ENCODE assay signal across 8 cellular contexts in the genomic region with DNA sequence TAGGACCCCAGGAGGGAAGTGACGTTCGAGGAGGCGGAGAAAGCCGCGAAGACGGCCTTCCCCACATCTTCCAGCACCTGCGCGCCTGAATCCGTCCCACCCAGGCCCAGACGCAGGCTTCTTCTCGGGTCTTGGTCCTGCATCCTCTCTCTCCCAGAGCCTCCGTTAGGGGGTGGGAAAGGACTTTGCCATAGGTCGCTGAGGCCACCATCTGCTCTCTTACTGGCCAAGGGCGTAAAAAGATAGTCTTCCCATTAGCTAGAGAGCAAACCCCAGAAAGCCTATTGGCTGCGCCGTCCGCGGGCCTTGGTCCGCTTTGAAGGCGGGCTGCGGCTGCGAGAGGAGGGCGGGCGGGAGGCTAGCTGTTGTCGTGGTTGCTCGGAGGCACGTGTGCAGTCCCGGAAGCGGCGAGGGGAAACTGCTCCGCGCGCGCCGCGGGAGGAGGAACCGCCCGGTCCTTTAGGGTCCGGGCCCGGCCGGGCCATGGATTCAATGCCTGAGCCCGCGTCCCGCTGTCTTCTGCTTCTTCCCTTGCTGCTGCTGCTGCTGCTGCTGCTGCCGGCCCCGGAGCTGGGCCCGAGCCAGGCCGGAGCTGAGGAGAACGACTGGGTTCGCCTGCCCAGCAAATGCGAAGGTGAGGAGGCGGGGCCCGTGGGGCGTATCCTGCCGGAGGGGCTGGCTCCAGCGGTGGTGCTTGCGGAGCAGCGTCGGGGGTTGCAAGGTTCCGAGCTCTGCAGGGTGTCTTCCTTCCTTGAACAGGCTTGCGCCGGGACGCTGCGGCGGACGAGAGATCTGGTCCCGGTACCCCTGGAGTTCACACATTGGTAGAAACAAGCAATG. TPM values are rescaled to one million over a fixed set of nuclear protein-coding genes. Genes with fewer than 3 reads are reported as not detected.
A peak's percentile ranks its signal among the peaks of the same experiment; 100 is the strongest.
DNase-seq lines count a peak whose midpoint lies in the region; ATAC-seq, FAIRE-seq and TF ChIP-seq lines count a peak whose summit lies in the region.

A gene (plus strand): TSS at position 393 of the 840 bp plus-strand sequence. CDS start 91 bp downstream, at position 484.

- H3F3A ChIP-seq in OCI-LY1 (ENCODE audit: insufficient read depth, low read length) = no peaks in the 10 kb centered on the region

- intact Hi-C loops in Calu3 (cut with micrococcal nuclease; ENCODE audit: unreplicated experiment) = no loop called here

- CTCF ChIA-PET in Calu3 (lab: Charles Lee) = interaction anchor here (0.5 to 1.7 kb wide), 20 partner anchors 14 to 1353 kb away, joined by 3 to 8 read pairs (median 4); a partner anchor contains a TSS

- FAIRE-seq in endometrium (lab: Jason Lieb, UNC) = peak; percentile 86

- peak; percentile 67 for ATAC-seq in GM21447 (IDR thresholded peaks at IDR 0.05; ENCODE audit: unreplicated experiment)

- peaks cover 9% of the 10 kb centered on the region for H3K79me2 ChIP-seq in OCI-LY1 (ENCODE audit: insufficient read depth, low read length)

- TF ChIP-seq CTCF in Calu3 (IDR thresholded peaks at IDR 0.05; ENCODE audit: unreplicated experiment) (no peak), OCI-LY1 (IDR thresholded peaks at IDR 0.05; ENCODE audit: low read length) (no peak), mesothelial cell of epicardium (IDR thresholded peaks at IDR 0.05; ENCODE audit: unreplicated experiment) (no peak)

- H3K9me2 ChIP-seq in OCI-LY1 (ENCODE audit: low read depth, low read length) = no peaks in the 10 kb centered on the region

- WGBS in HUES64 = 1% methylated on average over 67 of the region's 67 CpGs

- H3K27me3 ChIP-seq in HUES64 (ENCODE audit: insufficient read depth, low read length) (no peaks in the 10 kb centered on the region), OCI-LY1 (ENCODE audit: insufficient read depth, low read length) (no peaks in the 10 kb centered on the region)

- peak within 1 kb of the TSS; percentile 95 for H3K27ac ChIP-seq in HUES64 (ENCODE audit: low read depth, low read length)
- peak within 1 kb of the TSS; percentile 97 for H3K27ac ChIP-seq in OCI-LY1 (ENCODE audit: low read depth, low read length, poor library complexity, severe bottlenecking)

- H3K9ac ChIP-seq in HUES64 (ENCODE audit: low read depth, low read length) = peak within 1 kb of the TSS; percentile 81
- peak within 1 kb of the TSS; percentile 80 for H3K9ac ChIP-seq in OCI-LY1 (ENCODE audit: low read length)

- DNase-seq in Calu3 (peak; percentile 97), mesothelial cell of epicardium (ENCODE audit: low spot score in 2 of 2, unreplicated experiment in 2 of 2) (peak; percentile 80 to 88)
- peak; percentile 89 for DNase-seq in activated CD8-positive, alpha-beta memory T cell treated with anti-CD3 and anti-CD28 coated beads, Interleukin-2, amount 50 U/mL, for 4 hours
- DNase-seq in stimulated activated CD8-positive, alpha-beta memory T cell treated with anti-CD3 and anti-CD28 coated beads, Interleukin-15, amount 100 ng/mL, for 48 hours (ENCODE audit: low read depth in 2 of 2) = peak; percentile 93 to 94

- peaks cover 43% of the 10 kb centered on the region for H3K4me1 Mint-ChIP-seq in Calu3 (ENCODE audit: low read depth, unreplicated experiment)
- H3K4me1 Mint-ChIP-seq in mesothelial cell of epicardium = peaks cover 40% of the 10 kb centered on the region

- peak within 1 kb of the TSS; percentile 90 for H3K4me2 ChIP-seq in OCI-LY1 (ENCODE audit: low read length)

- peak within 1 kb of the TSS; percentile 90 for H3K27ac Mint-ChIP-seq in Calu3 (ENCODE audit: unreplicated experiment)
- peak within 1 kb of the TSS; percentile 98 for H3K27ac Mint-ChIP-seq in mesothelial cell of epicardium

- H2AFZ ChIP-seq in OCI-LY1 (ENCODE audit: low read length) = no peak within 1 kb of the TSS

- H3K9me3 Mint-ChIP-seq in Calu3 (ENCODE audit: low read depth, unreplicated experiment) = no peaks in the 10 kb centered on the region
- H3K9me3 Mint-ChIP-seq in mesothelial cell of epicardium = no peaks in the 10 kb centered on the region

- H3K4me1 ChIP-seq in HUES64 (ENCODE audit: insufficient read depth, low read length) (no peaks in the 10 kb centered on the region), OCI-LY1 (ENCODE audit: insufficient read depth, low read length, severe bottlenecking) (peaks cover 32% of the 10 kb centered on the region)

- no peaks in the 10 kb centered on the region; the same call in 1 of the 2 replicates for H4K20me1 ChIP-seq in OCI-LY1 (ENCODE audit: insufficient read depth, low read length)

- H3K4me3 Mint-ChIP-seq in Calu3 (ENCODE audit: low read depth, unreplicated experiment) = peak within 1 kb of the TSS; percentile 99
- H3K4me3 Mint-ChIP-seq in mesothelial cell of epicardium = peak within 1 kb of the TSS; percentile 93

- H3K36me3 Mint-ChIP-seq in Calu3 (ENCODE audit: insufficient read depth, unreplicated experiment) = peaks cover 45% of the 10 kb centered on the region
- H3K36me3 Mint-ChIP-seq in mesothelial cell of epicardium = peaks cover 5% of the 10 kb centered on the region

- H3K4me3 ChIP-seq in HUES64 (ENCODE audit: low read length) = peak within 1 kb of the TSS; percentile 64
- H3K4me3 ChIP-seq in OCI-LY1 (ENCODE audit: low read depth, low read length, poor library complexity, severe bottlenecking) = peak within 1 kb of the TSS; percentile 73

- H3K36me3 ChIP-seq in HUES64 (ENCODE audit: insufficient read depth, low read length) = peaks cover 24% of the 10 kb centered on the region
- peaks cover 15% of the 10 kb centered on the region for H3K36me3 ChIP-seq in OCI-LY1 (ENCODE audit: insufficient read depth, low read length)

- H3K9me3 ChIP-seq in HUES64 (ENCODE audit: insufficient read depth, low read depth, low read length) = no peaks in the 10 kb centered on the region
- H3K9me3 ChIP-seq in OCI-LY1 (ENCODE audit: low read length) = no peaks in the 10 kb centered on the region

- BruUV-seq in Calu3 (replicated peaks; lab: Mats Ljungman, UMichigan) = TSS peak; percentile 52

- H3K27me3 Mint-ChIP-seq in Calu3 (ENCODE audit: unreplicated experiment) (no peaks in the 10 kb centered on the region), mesothelial cell of epicardium (ENCODE audit: low read depth) (no peaks in the 10 kb centered on the region)

RNA-seq across cellular contexts. Expression of the gene that starts here (rescaled TPM):
- total RNA-seq in Calu3 (2022) (57.9 and 60.7 TPM in 2 replicates), mesothelial cell of epicardium (61.0 to 64.4 TPM (median 61.6 TPM) in 3 replicates)
- polyA plus RNA-seq in HUES64 (2013, experiment 1 of 2) = 52.7 TPM
- 58.8 TPM for polyA plus RNA-seq in HUES64 (2013, experiment 2 of 2)

Comparison
In these comparisons a context has a peak if more than half of its experiments do, and no peak if none do; other contexts are left out.
1. Peak in every context shown above with its lines: DNase-seq, ATAC-seq, H3K4me3 ChIP-seq and H3K27ac ChIP-seq.